1 cellular context compared by ENCODE assay signal in genomic region chr13:43094901-43095300, GRCh38.
TF ChIP-seq lines count a peak whose summit lies in the region.

No MANE protein-coding gene starts in this region.

TF ChIP-seq in GM12878, 131 proteins besides CTCF, POLR2A, EP300 and RAD21 (continued from another document and continues in another):
- TF ChIP-seq HSF1 (IDR thresholded peaks at IDR 0.05; ENCODE audit: low read depth, low read length) (no peak), SPI1 (IDR thresholded peaks at IDR 0.05; ENCODE audit: borderline replicate concordance, insufficient read depth, low read depth, low read length) (no peak), SUZ12 (IDR thresholded peaks at IDR 0.05; ENCODE audit: unreplicated experiment) (no peak), E2F8 (IDR thresholded peaks at IDR 0.05; ENCODE audit: low read depth, partially characterized antibody) (no peak), CBFB (IDR thresholded peaks at IDR 0.05; ENCODE audit: low read depth) (no peak), NBN (IDR thresholded peaks at IDR 0.05) (no peak), KDM1A (IDR thresholded peaks at IDR 0.05; ENCODE audit: borderline replicate concordance) (no peak), CBX5 (IDR thresholded peaks at IDR 0.05; ENCODE audit: low read depth) (no peak), MTA2 (IDR thresholded peaks at IDR 0.05; ENCODE audit: low read depth) (peak; percentile 63), GABPA (IDR thresholded peaks at IDR 0.05; ENCODE audit: low read depth) (0 out of 2 replicates have a peak, but pooled peaks have one; percentile 12), ETV6 (conservative IDR thresholded peaks at IDR 0.05 in 1 of 2, IDR thresholded peaks at IDR 0.05 in 1 of 2; ENCODE audit: borderline replicate concordance in 1 of 2, low read depth in 1 of 2) (peak in 1 of 2 experiments; percentile 48; a peak in 1 of 4 replicates), PBX3 (IDR thresholded peaks at IDR 0.05; ENCODE audit: insufficient replicate concordance, low read depth, low read length) (no peak), PML (IDR thresholded peaks at IDR 0.05; ENCODE audit: low read length) (0 out of 2 replicates have a peak, but pooled peaks have one; percentile 23), IKZF2 (IDR thresholded peaks at IDR 0.05) (0 out of 4 replicates have a peak, but pooled peaks of 1 of the 2 experiments have one; percentile 44), ZBTB40 (IDR thresholded peaks at IDR 0.05; ENCODE audit: borderline replicate concordance) (no peak), FOXM1 (IDR thresholded peaks at IDR 0.05; ENCODE audit: low read depth, low read length) (peak; percentile 52; the same call in 1 of the 2 replicates), HCFC1 (IDR thresholded peaks at IDR 0.05; ENCODE audit: low read length) (no peak), SKIL (IDR thresholded peaks at IDR 0.05; ENCODE audit: low read depth, poor library complexity, severe bottlenecking) (no peak), MXI1 (IDR thresholded peaks at IDR 0.05; ENCODE audit: low read depth, low read length) (no peak), RUNX3 (IDR thresholded peaks at IDR 0.05; ENCODE audit: low read length) (peak; percentile 39; the same call in 1 of the 2 replicates), SMARCA5 (IDR thresholded peaks at IDR 0.05) (no peak), ATF7 (IDR thresholded peaks at IDR 0.05; ENCODE audit: low read depth) (peak; percentile 46; the same call in 1 of the 2 replicates), CREB1 (IDR thresholded peaks at IDR 0.05; ENCODE audit: low read depth) (peak; percentile 33; the same call in 1 of the 2 replicates), MTA3 (IDR thresholded peaks at IDR 0.05; ENCODE audit: borderline replicate concordance, low read length) (no peak), SREBF2 (IDR thresholded peaks at IDR 0.05; ENCODE audit: low read length) (no peak), PRDM15 (CRISPR knock-in tag; IDR thresholded peaks at IDR 0.05) (no peak), ZNF592 (IDR thresholded peaks at IDR 0.05) (no peak), SMAD5 (IDR thresholded peaks at IDR 0.05; ENCODE audit: low read depth) (no peak), DPF2 (IDR thresholded peaks at IDR 0.05) (peak; percentile 38; the same call in 1 of the 2 replicates), POU2F2 (IDR thresholded peaks at IDR 0.05; ENCODE audit: borderline replicate concordance, low read depth, low read length) (no peak), PAX8 (IDR thresholded peaks at IDR 0.05) (no peak), CHD1 (IDR thresholded peaks at IDR 0.05; ENCODE audit: low read depth, low read length) (no peak), IRF4 (IDR thresholded peaks at IDR 0.05; ENCODE audit: low read depth, low read length) (no peak), BCLAF1 (IDR thresholded peaks at IDR 0.05) (no peak), NFIC (IDR thresholded peaks at IDR 0.05; ENCODE audit: low read depth, low read length) (peak; percentile 72), MEF2A (IDR thresholded peaks at IDR 0.05; ENCODE audit: insufficient read depth, low read depth, low read length) (no peak)
